Comparison of ENCODE assay signal across 14 cellular contexts in the genomic region with DNA sequence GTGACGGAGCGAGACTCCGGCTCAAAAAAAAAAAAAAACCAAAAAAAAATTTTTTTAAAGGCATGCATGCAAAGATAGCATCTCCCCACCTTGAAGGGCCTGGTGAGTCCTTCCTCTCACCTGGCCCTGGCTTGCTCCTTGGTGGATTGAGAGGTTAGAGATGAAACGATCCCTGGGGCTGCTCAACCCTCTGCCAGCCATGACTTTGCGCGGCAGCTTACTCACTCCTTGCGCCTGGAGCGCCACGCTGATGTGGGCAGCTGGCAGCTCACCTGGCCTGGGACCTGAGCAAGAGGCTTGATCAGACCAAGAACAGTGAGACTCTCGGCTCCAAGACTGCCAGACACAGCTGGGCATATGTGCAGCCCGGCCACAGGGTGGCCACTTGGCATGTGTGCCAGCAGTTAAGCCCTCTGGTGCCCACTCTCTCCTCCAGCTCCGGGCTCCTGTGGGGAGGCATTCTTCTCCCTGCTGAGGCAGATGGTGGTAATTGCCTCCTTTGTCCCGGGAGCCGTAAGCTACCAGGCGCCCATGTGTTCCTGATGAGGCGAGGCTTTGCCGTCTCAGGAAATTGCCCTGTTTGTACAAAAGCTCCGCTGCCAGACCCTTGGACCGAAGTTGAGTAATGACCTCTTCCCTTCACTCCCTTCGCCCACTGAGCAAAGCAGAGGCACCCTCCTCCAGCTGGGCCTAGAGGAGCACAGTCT. TPM values are rescaled to one million over a fixed set of nuclear protein-coding genes. Genes with fewer than 3 reads are reported as not detected.
DNase-seq lines count a peak whose midpoint lies in the region; ATAC-seq, FAIRE-seq and TF ChIP-seq lines count a peak whose summit lies in the region.
"Had no signal": no experiment of that assay in that cellular context is flagged by ENCODE, and none has a peak within 500 bp of the region (broad histone marks: within the 10 kb centered on the region; RNA-seq: fewer than 3 reads in every experiment).

No MANE protein-coding gene starts in this region.

- H3K9me3 Mint-ChIP-seq in activated T-cell treated with anti-CD3 and anti-CD28 coated beads, Interleukin-2, amount 50 U/mL, for 24 hours = no peaks in the 10 kb centered on the region

- in situ Hi-C loops in astrocyte of the spinal cord (cut with HindIII; ENCODE audit: low sequenced_read_pairs) = no loop called here

- CTCF ChIA-PET in A549 (lab: Yijun Ruan, JAX) = interaction anchor here (0.7 to 23.8 kb wide), 9 partner anchors 9 to 248 kb away, joined by 3 to 357 read pairs (median 3); a partner anchor contains a TSS

- no peak overlapping the region for H3K27ac ChIP-seq in A549
- H3K27ac ChIP-seq: adrenal gland, tibial nerve had no signal

- H3K4me3 ChIP-seq in A549 (no peak overlapping the region), astrocyte of the spinal cord (ENCODE audit: low read depth, low read length) (no peak overlapping the region)
- H3K4me3 ChIP-seq: adrenal gland, heart left ventricle, K562, tibial nerve had no signal

- H3K27ac Mint-ChIP-seq in activated T-cell treated with anti-CD3 and anti-CD28 coated beads, Interleukin-2, amount 50 U/mL, for 24 hours = no peak overlapping the region
- H3K27ac Mint-ChIP-seq: T-helper 17 cell had no signal

- H3K36me3 Mint-ChIP-seq in activated T-cell treated with anti-CD3 and anti-CD28 coated beads, Interleukin-2, amount 50 U/mL, for 24 hours (ENCODE audit: low read depth) = peaks cover 10% of the 10 kb centered on the region

- FAIRE-seq in A549 (lab: Jason Lieb, UNC) = no peak
- FAIRE-seq: K562 had no signal

- TF ChIP-seq POLR2A in A549 (IDR thresholded peaks at IDR 0.05; ENCODE audit: low read length) = no peak

- peaks cover 20% of the 10 kb centered on the region for H3K4me1 Mint-ChIP-seq in activated T-cell treated with anti-CD3 and anti-CD28 coated beads, Interleukin-2, amount 50 U/mL, for 24 hours (ENCODE audit: low read depth)

- TF ChIP-seq CTCF in A549 (IDR thresholded peaks at IDR 0.05) = no peak
- peak; percentile 11 for TF ChIP-seq CTCF in astrocyte of the spinal cord (IDR thresholded peaks at IDR 0.05; ENCODE audit: low read depth, low read length)

- POLR2A ChIA-PET in A549 (lab: Yijun Ruan, JAX) = no interaction called here

- H3K4me3 Mint-ChIP-seq in activated T-cell treated with anti-CD3 and anti-CD28 coated beads, Interleukin-2, amount 50 U/mL, for 24 hours = no peak overlapping the region
- H3K4me3 Mint-ChIP-seq: T-helper 17 cell had no signal

- H3K4me2 ChIP-seq in A549 = no peak overlapping the region

- no peaks in the 10 kb centered on the region for H3K9me3 ChIP-seq in A549
- H3K9me3 ChIP-seq: adrenal gland, heart left ventricle, tibial nerve had no signal

- no peaks in the 10 kb centered on the region for H3K27me3 Mint-ChIP-seq in activated T-cell treated with anti-CD3 and anti-CD28 coated beads, Interleukin-2, amount 50 U/mL, for 24 hours
- H3K27me3 Mint-ChIP-seq: T-helper 17 cell had no signal

- H3K4me1 ChIP-seq in A549 = peaks cover 19% of the 10 kb centered on the region

- 83% methylated on average over 20 of the region's 20 CpGs for WGBS in A549 (ENCODE audit: missing lambda C conversion rate)

- DNase-seq in A549 (ENCODE audit: low read depth in 1 of 2, low spot score in 1 of 2) (no peak), M059J (ENCODE audit: low read depth) (peak; percentile 19), astrocyte of the spinal cord (ENCODE audit: low read depth, low spot score) (no peak), NCI-H1105 treated with DMSO at 0.1 percent for 48 hours (lab: John Stamatoyannopoulos, UW) (no peak), inferior parietal cortex (ENCODE audit: extremely low spot score) (no peak)
- no peak for DNase-seq in activated T-cell treated with anti-CD3 and anti-CD28 coated beads, Interleukin-2, amount 50 U/mL, for 24 hours
- DNase-seq: effector CD4-positive, alpha-beta T cell; GF-D8; heart left ventricle; retina; T-helper 17 cell had no signal

- ATAC-seq in A549 = peak; percentile 44 to 49
- ATAC-seq: heart left ventricle, K562, T-helper 17 cell had no signal

- TF ChIP-seq EP300 in A549 (IDR thresholded peaks at IDR 0.05) = no peak

- TF ChIP-seq RAD21 in A549 (conservative IDR thresholded peaks at IDR 0.05 in 1 of 2, IDR thresholded peaks at IDR 0.05 in 1 of 2) = no peak

TF ChIP-seq in A549, 52 proteins besides CTCF, POLR2A, EP300 and RAD21 (continues in another document):
- TF ChIP-seq, protein P1, sequence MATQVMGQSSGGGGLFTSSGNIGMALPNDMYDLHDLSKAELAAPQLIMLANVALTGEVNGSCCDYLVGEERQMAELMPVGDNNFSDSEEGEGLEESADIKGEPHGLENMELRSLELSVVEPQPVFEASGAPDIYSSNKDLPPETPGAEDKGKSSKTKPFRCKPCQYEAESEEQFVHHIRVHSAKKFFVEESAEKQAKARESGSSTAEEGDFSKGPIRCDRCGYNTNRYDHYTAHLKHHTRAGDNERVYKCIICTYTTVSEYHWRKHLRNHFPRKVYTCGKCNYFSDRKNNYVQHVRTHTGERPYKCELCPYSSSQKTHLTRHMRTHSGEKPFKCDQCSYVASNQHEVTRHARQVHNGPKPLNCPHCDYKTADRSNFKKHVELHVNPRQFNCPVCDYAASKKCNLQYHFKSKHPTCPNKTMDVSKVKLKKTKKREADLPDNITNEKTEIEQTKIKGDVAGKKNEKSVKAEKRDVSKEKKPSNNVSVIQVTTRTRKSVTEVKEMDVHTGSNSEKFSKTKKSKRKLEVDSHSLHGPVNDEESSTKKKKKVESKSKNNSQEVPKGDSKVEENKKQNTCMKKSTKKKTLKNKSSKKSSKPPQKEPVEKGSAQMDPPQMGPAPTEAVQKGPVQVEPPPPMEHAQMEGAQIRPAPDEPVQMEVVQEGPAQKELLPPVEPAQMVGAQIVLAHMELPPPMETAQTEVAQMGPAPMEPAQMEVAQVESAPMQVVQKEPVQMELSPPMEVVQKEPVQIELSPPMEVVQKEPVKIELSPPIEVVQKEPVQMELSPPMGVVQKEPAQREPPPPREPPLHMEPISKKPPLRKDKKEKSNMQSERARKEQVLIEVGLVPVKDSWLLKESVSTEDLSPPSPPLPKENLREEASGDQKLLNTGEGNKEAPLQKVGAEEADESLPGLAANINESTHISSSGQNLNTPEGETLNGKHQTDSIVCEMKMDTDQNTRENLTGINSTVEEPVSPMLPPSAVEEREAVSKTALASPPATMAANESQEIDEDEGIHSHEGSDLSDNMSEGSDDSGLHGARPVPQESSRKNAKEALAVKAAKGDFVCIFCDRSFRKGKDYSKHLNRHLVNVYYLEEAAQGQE (IDR thresholded peaks at IDR 0.05) = no peak
- TF ChIP-seq RCOR1 (IDR thresholded peaks at IDR 0.05; ENCODE audit: low read depth, low read length) = no peak
- no peak for TF ChIP-seq CBX2 (IDR thresholded peaks at IDR 0.05; ENCODE audit: borderline replicate concordance, low read depth)
- TF ChIP-seq ZFP36 (IDR thresholded peaks at IDR 0.05; ENCODE audit: borderline replicate concordance, partially characterized antibody) = no peak
- TF ChIP-seq CBX8 (IDR thresholded peaks at IDR 0.05) = no peak
- TF ChIP-seq NPAS2 (CRISPR knock-in tag; IDR thresholded peaks at IDR 0.05; ENCODE audit: borderline replicate concordance) = no peak
- no peak for TF ChIP-seq ZC3H11A (IDR thresholded peaks at IDR 0.05)
- no peak for TF ChIP-seq HDAC2 (IDR thresholded peaks at IDR 0.05)
- no peak for TF ChIP-seq ZSCAN20 (CRISPR knock-in tag; IDR thresholded peaks at IDR 0.05)
- no peak for TF ChIP-seq RARB (CRISPR knock-in tag; IDR thresholded peaks at IDR 0.05)
- no peak for TF ChIP-seq RNF2 (IDR thresholded peaks at IDR 0.05; ENCODE audit: borderline replicate concordance, low read depth)
- no peak for TF ChIP-seq SMC3 (IDR thresholded peaks at IDR 0.05)
- no peak for TF ChIP-seq ZNF302 (CRISPR knock-in tag; IDR thresholded peaks at IDR 0.05)

RNA-seq across cellular contexts. Expression of a gene that starts 5.1 kb away (rescaled TPM):
- 4.0 and 4.1 TPM in 2 replicates for polyA plus RNA-seq in A549 (2011; rRNA removed)
- 9.5 and 11.2 TPM in 2 replicates for polyA plus RNA-seq in A549 (2012; cell fraction: cytosol; rRNA removed)
- polyA plus RNA-seq in A549 (2012; cell fraction: nucleus; rRNA removed) = 44.4 and 69.3 TPM in 2 replicates
- 11.2 to 14.6 TPM (median 13.9 TPM) in 3 replicates for polyA plus RNA-seq in A549 (2017; fragmentation: RNase III; extraction: RNeasy Plus Mini Kit Qiagen cat#74134 plus additional on column Dnase treatment)
- 2.5 and 4.9 TPM in 2 replicates for polyA minus RNA-seq in A549 (2011; rRNA and poly(A)+ RNA removed)
- total RNA-seq in M059J (2014; rRNA removed; shearing (Covaris generic)) = not detected in 2 replicates

RNA-seq across cellular contexts. Expression of a gene that starts 31.6 kb away (rescaled TPM):
- polyA plus RNA-seq in A549 (2011; rRNA removed) (5.5 and 8.6 TPM in 2 replicates), A549 (2017; fragmentation: RNase III; extraction: RNeasy Plus Mini Kit Qiagen cat#74134 plus additional on column Dnase treatment) (4.7 to 5.2 TPM (median 5.1 TPM) in 3 replicates)
- polyA plus RNA-seq in A549 (2012; cell fraction: cytosol; rRNA removed) = 7.9 and 9.5 TPM in 2 replicates
- polyA plus RNA-seq in A549 (2012; cell fraction: nucleus; rRNA removed) = 68.8 and 71.9 TPM in 2 replicates
- 1.0 and 3.3 TPM in 2 replicates for polyA minus RNA-seq in A549 (2011; rRNA and poly(A)+ RNA removed)
- 0.30 and 1.6 TPM in 2 replicates for total RNA-seq in M059J (2014; rRNA removed; shearing (Covaris generic))

RNA-seq across cellular contexts. Expression of a gene that starts 40.1 kb away (rescaled TPM):
- 123 and 139 TPM in 2 replicates for polyA plus RNA-seq in A549 (2011; rRNA removed)
- polyA plus RNA-seq in A549 (2012; cell fraction: cytosol; rRNA removed) = 65.6 and 74.0 TPM in 2 replicates
- polyA plus RNA-seq in A549 (2012; cell fraction: nucleus; rRNA removed) = 52.8 and 87.8 TPM in 2 replicates
- polyA plus RNA-seq in A549 (2017; fragmentation: RNase III; extraction: RNeasy Plus Mini Kit Qiagen cat#74134 plus additional on column Dnase treatment) = 113 to 123 TPM (median 121 TPM) in 3 replicates
- 72.3 and 73.5 TPM in 2 replicates for polyA minus RNA-seq in A549 (2011; rRNA and poly(A)+ RNA removed)
- 19.0 and 28.5 TPM in 2 replicates for total RNA-seq in M059J (2014; rRNA removed; shearing (Covaris generic))

RNA-seq across cellular contexts. Expression of a gene that starts 42.4 kb away (rescaled TPM):
- polyA plus RNA-seq in A549 (2011; rRNA removed) (0.32 and 0.38 TPM in 2 replicates), A549 (2017; fragmentation: RNase III; extraction: RNeasy Plus Mini Kit Qiagen cat#74134 plus additional on column Dnase treatment) (0.44 to 0.60 TPM (median 0.59 TPM) in 3 replicates)
- polyA plus RNA-seq in A549 (2012; cell fraction: cytosol; rRNA removed) = 1.4 and 2.4 TPM in 2 replicates
- polyA plus RNA-seq in A549 (2012; cell fraction: nucleus; rRNA removed) = 1.7 and 3.3 TPM in 2 replicates
- 0.29 and 0.92 TPM in 2 replicates for polyA minus RNA-seq in A549 (2011; rRNA and poly(A)+ RNA removed)
- 0.30 and 0.96 TPM in 2 replicates for total RNA-seq in M059J (2014; rRNA removed; shearing (Covaris generic))
- total RNA-seq: adrenal gland, heart left ventricle, K562, tibial nerve had no signal

RNA-seq across cellular contexts. Expression of a gene that starts 46.8 kb away (rescaled TPM):
- polyA plus RNA-seq in A549 (2011; rRNA removed) (0.12 TPM in 1 of 2 replicates, not detected in the other), A549 (2017; fragmentation: RNase III; extraction: RNeasy Plus Mini Kit Qiagen cat#74134 plus additional on column Dnase treatment) (0.20 to 0.30 TPM (median 0.21 TPM) in 3 replicates)
- 0.03 and 0.04 TPM in 2 replicates for polyA plus RNA-seq in A549 (2012; cell fraction: cytosol; rRNA removed)
- polyA plus RNA-seq in A549 (2012; cell fraction: nucleus; rRNA removed) = 0.24 and 0.30 TPM in 2 replicates
- not detected in 2 replicates for polyA minus RNA-seq in A549 (2011; rRNA and poly(A)+ RNA removed)
- total RNA-seq in M059J (2014; rRNA removed; shearing (Covaris generic)) = 0.02 TPM in 1 of 2 replicates, not detected in the other
- total RNA-seq: tibial nerve had no signal
- polyA plus RNA-seq: K562 had no signal
